Comparison of ENCODE assay signal across 9 cellular contexts in the genomic region with DNA sequence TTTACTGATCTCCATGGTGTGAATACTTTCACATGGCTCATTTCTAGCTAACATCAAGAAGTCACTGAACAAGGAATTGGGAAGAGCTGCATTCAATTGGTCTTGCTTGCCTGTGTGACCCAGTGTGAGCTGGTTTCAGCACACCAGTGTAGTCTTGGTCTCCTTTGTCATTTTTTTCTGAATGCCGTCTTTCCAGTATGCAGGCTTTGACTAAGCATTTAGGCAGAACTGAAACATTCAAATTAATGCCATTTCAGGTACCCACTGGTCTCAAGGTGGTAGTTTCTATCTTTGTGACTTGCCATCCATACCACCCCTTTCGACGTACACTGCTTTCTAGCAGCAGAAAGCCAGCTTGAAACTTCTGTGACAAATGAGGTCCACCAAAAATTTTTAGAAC.
DNase-seq lines count a peak whose midpoint lies in the region; ATAC-seq and TF ChIP-seq lines count a peak whose summit lies in the region.
"Had no signal": no experiment of that assay in that cellular context is flagged by ENCODE, and none has a peak within 500 bp of the region (broad histone marks: within the 10 kb centered on the region; RNA-seq: fewer than 3 reads in every experiment).

No MANE protein-coding gene starts in this region.

- H3K4me2 ChIP-seq in hepatocyte, result no peak overlapping the region

- H3K36me3 ChIP-seq in hepatocyte (replicated peaks; ENCODE audit: insufficient read depth, low read depth) (no peaks in the 10 kb centered on the region), SJCRH30 (no peaks in the 10 kb centered on the region)
- H3K36me3 ChIP-seq: breast epithelium had no signal

- H3K4me3 ChIP-seq in hepatocyte, result no peak overlapping the region
- no peak overlapping the region for H3K4me3 ChIP-seq in SJCRH30
- H3K4me3 ChIP-seq: breast epithelium had no signal

- DNase-seq in hepatocyte (ENCODE audit: low spot score) (no peak), epidermal melanocyte (ENCODE audit: insufficient read length, low spot score) (no peak), caudate nucleus (lab: John Stamatoyannopoulos, UW) (no peak), SJCRH30 (no peak)
- DNase-seq in activated CD4-positive, CD25-positive, alpha-beta regulatory T cell treated with anti-CD3 and anti-CD28 coated beads, Interleukin-2, amount 50 U/mL, for 72 hours, result no peak

- H3K79me2 ChIP-seq in hepatocyte, result no peaks in the 10 kb centered on the region

- H3K27me3 ChIP-seq in hepatocyte (no peaks in the 10 kb centered on the region), SJCRH30 (no peaks in the 10 kb centered on the region)
- H3K27me3 ChIP-seq: breast epithelium had no signal

- H3K9me3 ChIP-seq in hepatocyte (ENCODE audit: low read depth), result no peaks in the 10 kb centered on the region
- no peaks in the 10 kb centered on the region for H3K9me3 ChIP-seq in SJCRH30 (replicated peaks)
- H3K9me3 ChIP-seq: breast epithelium had no signal

- WGBS in hepatocyte (ENCODE audit: low lambda C conversion rate, missing lambda C conversion rate), result 83% methylated on average over 3 of the region's 3 CpGs

- TF ChIP-seq CTCF in hepatocyte (IDR thresholded peaks at IDR 0.05; ENCODE audit: poor library complexity), result no peak

- ATAC-seq in GM18502 (IDR thresholded peaks at IDR 0.05; ENCODE audit: poor library complexity, unreplicated experiment), result peak; percentile 93
- ATAC-seq in GM21360 (IDR thresholded peaks at IDR 0.05; ENCODE audit: unreplicated experiment), result peak; percentile 89
- peak; percentile 96 for ATAC-seq in HG03280 (IDR thresholded peaks at IDR 0.05; ENCODE audit: unreplicated experiment)

- H4K20me1 ChIP-seq in hepatocyte (ENCODE audit: insufficient read depth, poor library complexity, severe bottlenecking), result no peaks in the 10 kb centered on the region

- H3K4me1 ChIP-seq in hepatocyte (ENCODE audit: insufficient read depth) (peaks cover 21% of the 10 kb centered on the region), SJCRH30 (no peaks in the 10 kb centered on the region)
- H3K4me1 ChIP-seq: breast epithelium had no signal

- H3K9me2 ChIP-seq in hepatocyte (replicated peaks; ENCODE audit: insufficient read depth), result no peaks in the 10 kb centered on the region

- H2AFZ ChIP-seq in hepatocyte, result no peak overlapping the region

- H3K27ac ChIP-seq in hepatocyte (peak overlapping the region; percentile 50), caudate nucleus (ENCODE audit: low read depth, low read length) (no peak overlapping the region), SJCRH30 (no peak overlapping the region)
